Comparison of ENCODE assay signal across 19 cellular contexts in genomic region chr1:218991089-218991488, GRCh38.
"Had no signal": no experiment of that assay in that cellular context is flagged by ENCODE, and none has a peak within 500 bp of the region (broad histone marks: within the 10 kb centered on the region; RNA-seq: fewer than 3 reads in every experiment).

No MANE protein-coding gene starts in this region.

- H3K4me3 ChIP-seq: gastroesophageal sphincter, lower lobe of right lung, sigmoid colon, spleen, suprapubic skin had no signal

- FAIRE-seq: islet of Langerhans had no signal

- H3K36me3 ChIP-seq: gastroesophageal sphincter, lower lobe of right lung, sigmoid colon, spleen, suprapubic skin had no signal

- H3K27ac ChIP-seq: epithelial cell of prostate, gastroesophageal sphincter, lower lobe of right lung, sigmoid colon, spleen, suprapubic skin had no signal

- H3K4me1 ChIP-seq: gastroesophageal sphincter, lower lobe of right lung, sigmoid colon, spleen, suprapubic skin had no signal

- H3K27me3 ChIP-seq: gastroesophageal sphincter, sigmoid colon, spleen, suprapubic skin had no signal

- DNase-seq: activated CD4-positive, alpha-beta T cell treated with anti-CD3 and anti-CD28 coated beads for 1 hour; activated CD4-positive, alpha-beta T cell treated with anti-CD3 and anti-CD28 coated beads, Interleukin-2, amount 50 U/mL, for 4 hours; activated naive CD4-positive, alpha-beta T cell; activated naive CD8-positive, alpha-beta T cell treated with anti-CD3 and anti-CD28 coated beads, Interleukin-2, amount 10 ng/mL, durations not matched to agents 7 days and 5 days; activated T-cell treated with anti-CD3 and anti-CD28 coated beads for 4 hours; aorta; cortex of kidney; effector memory CD8-positive, alpha-beta T cell; left colon; lower lobe of right lung; occipital lobe; sigmoid colon; spleen; T-helper 9 cell; trophoblast cell had no signal

- H3K9me3 ChIP-seq: gastroesophageal sphincter, lower lobe of right lung, sigmoid colon, suprapubic skin had no signal
